In the genomic region with DNA sequence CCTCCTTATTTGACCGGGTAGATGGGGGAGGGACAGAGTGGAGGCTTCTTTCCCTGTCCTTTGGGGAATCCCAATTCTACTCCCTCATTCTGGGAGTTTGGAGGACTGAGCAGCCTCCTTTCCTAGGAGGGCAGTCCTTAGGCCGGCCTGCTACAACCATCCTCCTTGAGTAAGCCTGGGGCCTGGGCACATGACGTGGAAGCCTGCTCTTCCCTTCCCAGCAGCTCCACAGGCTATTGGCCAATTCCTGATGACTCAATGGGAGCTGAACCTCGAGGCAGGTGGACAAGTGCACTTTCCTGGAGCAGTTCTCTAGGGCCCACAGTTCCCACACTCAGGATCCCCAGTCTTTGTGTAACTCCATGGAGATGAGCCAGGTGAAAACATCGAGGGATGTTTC, we compare ENCODE assay signal across 26 cellular contexts. TPM values are rescaled to one million over a fixed set of nuclear protein-coding genes. Genes with fewer than 3 reads are reported as not detected.
A peak's percentile ranks its signal among the peaks of the same experiment; 100 is the strongest.
DNase-seq lines count a peak whose midpoint lies in the region; ATAC-seq and TF ChIP-seq lines count a peak whose summit lies in the region.
"Had no signal": no experiment of that assay in that cellular context is flagged by ENCODE, and none has a peak within 500 bp of the region (broad histone marks: within the 10 kb centered on the region; RNA-seq: fewer than 3 reads in every experiment).

No MANE protein-coding gene starts in this region.

- H3K9me3 Mint-ChIP-seq in MCF 10A (ENCODE audit: unreplicated experiment): peaks cover 9% of the 10 kb centered on the region
- no peaks in the 10 kb centered on the region for H3K9me3 Mint-ChIP-seq in CD4-positive, alpha-beta memory T cell

- H3K9me3 ChIP-seq in breast epithelium (no peaks in the 10 kb centered on the region), mammary epithelial cell (replicated peaks; ENCODE audit: insufficient read depth, low read length) (no peaks in the 10 kb centered on the region), upper lobe of right lung (no peaks in the 10 kb centered on the region)
- H3K9me3 ChIP-seq in CD4-positive, alpha-beta memory T cell (ENCODE audit: control insufficient read depth in 1 of 2, low read length in 2 of 2): no peaks in the 10 kb centered on the region
- H3K9me3 ChIP-seq: MG63 had no signal

- no peaks in the 10 kb centered on the region for H3K36me3 ChIP-seq in breast epithelium
- no peaks in the 10 kb centered on the region for H3K36me3 ChIP-seq in mammary epithelial cell (ENCODE audit: insufficient read depth, low read length)
- no peaks in the 10 kb centered on the region for H3K36me3 ChIP-seq in upper lobe of right lung
- H3K36me3 ChIP-seq in CD4-positive, alpha-beta memory T cell (ENCODE audit: insufficient read depth, low read length): no peaks in the 10 kb centered on the region
- H3K36me3 ChIP-seq: MG63 had no signal

- H2AFZ ChIP-seq in mammary epithelial cell (ENCODE audit: low read depth, low read length): no peak overlapping the region

- dilution Hi-C loops in mammary epithelial cell (cut with HindIII; ENCODE audit: low sequenced_read_pairs): loop anchor here (10.0 kb wide), 1 partner anchor 311 kb away; no protein-coding TSS in a partner anchor

- H3K27ac Mint-ChIP-seq in MCF 10A (ENCODE audit: low read depth, unreplicated experiment): no peak overlapping the region
- H3K27ac Mint-ChIP-seq in CD4-positive, alpha-beta memory T cell: no peak overlapping the region

- H3K4me3 ChIP-seq in breast epithelium (no peak overlapping the region), mammary epithelial cell (replicated peaks in 1 of 3; ENCODE audit: insufficient read depth in 1 of 3, low read depth in 2 of 3, low read length in 3 of 3) (no peak overlapping the region), upper lobe of right lung (no peak overlapping the region)
- no peak overlapping the region for H3K4me3 ChIP-seq in CD4-positive, alpha-beta memory T cell (ENCODE audit: low read length in 2 of 2)
- H3K4me3 ChIP-seq: MG63 had no signal

- BruUV-seq in MCF 10A (replicated peaks; lab: Mats Ljungman, UMichigan) (no TSS peak), mammary epithelial cell (replicated peaks; lab: Mats Ljungman, UMichigan) (no TSS peak)

- in situ Hi-C loops in mammary epithelial cell (cut with MboI; ENCODE audit: low sequenced_read_pairs in 2 of 2): no loop called here

- intact Hi-C loops in MCF 10A (cut with micrococcal nuclease) (no loop called here), breast epithelium (cut with DNase I; ENCODE audit: low total_unique reads) (no loop called here), mammary epithelial cell (cut with micrococcal nuclease) (no loop called here), upper lobe of right lung (cut with DNase I) (no loop called here)
- intact Hi-C loops in CD4-positive, alpha-beta memory T cell (cut with micrococcal nuclease): no loop called here

- H3K36me3 Mint-ChIP-seq in MCF 10A (ENCODE audit: insufficient read depth, unreplicated experiment): no peaks in the 10 kb centered on the region
- no peaks in the 10 kb centered on the region for H3K36me3 Mint-ChIP-seq in CD4-positive, alpha-beta memory T cell

- peak; percentile 53 for DNase-seq in MCF 10A (ENCODE audit: unreplicated experiment)
- DNase-seq in breast epithelium (ENCODE audit: low spot score in 2 of 2): no peak
- peak; percentile 15 for DNase-seq in mammary epithelial cell
- peak in 1 of 2 donors; percentile 11 for DNase-seq in foreskin keratinocyte
- no peak for DNase-seq in upper lobe of right lung
- DNase-seq in CD4-positive, alpha-beta memory T cell: no peak
- no peak for DNase-seq in NCI-H1436 (lab: John Stamatoyannopoulos, UW)
- no peak for DNase-seq in dedifferentiated amniotic fluid mesenchymal stem cell (ENCODE audit: extremely low spot score)
- DNase-seq: 8988T, ACHN, DMS153, GOT3, Karpas-422, MG63, NCI-H1105 treated with DMSO at 0.1 percent for 48 hours, NCI-H2029, NCI-H2227 treated with DMSO at 0.1 percent for 48 hours, NCI-H526 treated with DMSO at 0.1 percent for 48 hours, SHP77 had no signal

- H4K20me1 ChIP-seq in mammary epithelial cell (ENCODE audit: insufficient read depth, low read length): no peaks in the 10 kb centered on the region

- no peak for TF ChIP-seq POLR2A in breast epithelium (IDR thresholded peaks at IDR 0.05)

- no peak overlapping the region for H3K27ac ChIP-seq in breast epithelium
- H3K27ac ChIP-seq in mammary epithelial cell (ENCODE audit: insufficient read depth, low read depth, low read length): no peak overlapping the region
- no peak overlapping the region for H3K27ac ChIP-seq in foreskin keratinocyte
- peak overlapping the region; percentile 11 for H3K27ac ChIP-seq in upper lobe of right lung
- no peak overlapping the region for H3K27ac ChIP-seq in CD4-positive, alpha-beta memory T cell (ENCODE audit: low read depth, low read length)
- H3K27ac ChIP-seq: HL-60, RWPE1 had no signal

- H3K4me1 Mint-ChIP-seq in MCF 10A (ENCODE audit: insufficient read depth, unreplicated experiment): peaks cover 5% of the 10 kb centered on the region
- no peaks in the 10 kb centered on the region for H3K4me1 Mint-ChIP-seq in CD4-positive, alpha-beta memory T cell

- TF ChIP-seq CTCF in MCF 10A (IDR thresholded peaks at IDR 0.05; ENCODE audit: unreplicated experiment) (no peak), breast epithelium (IDR thresholded peaks at IDR 0.05) (no peak), mammary epithelial cell (conservative IDR thresholded peaks at IDR 0.05 in 1 of 2, IDR thresholded peaks at IDR 0.05 in 1 of 2; ENCODE audit: extremely low read depth in 1 of 2, insufficient read depth in 1 of 2, low read depth in 1 of 2, low read length in 2 of 2) (no peak), foreskin keratinocyte (conservative IDR thresholded peaks at IDR 0.05) (no peak), upper lobe of right lung (IDR thresholded peaks at IDR 0.05) (no peak)

- peaks cover 17% of the 10 kb centered on the region for H3K27me3 Mint-ChIP-seq in MCF 10A (ENCODE audit: insufficient read depth, unreplicated experiment)
- peaks cover 8 to 17% of the 10 kb centered on the region in 2 donors for H3K27me3 Mint-ChIP-seq in CD4-positive, alpha-beta memory T cell

- peak; percentile 42 for ATAC-seq in foreskin keratinocyte
- peak; percentile 51 for ATAC-seq in upper lobe of right lung
- ATAC-seq: HCT116 had no signal

- POLR2A ChIA-PET in MCF 10A (lab: Yijun Ruan, JAX): interaction anchor here (0.9 to 1.0 kb wide), 2 partner anchors 11 to 26 kb away, joined by 3 to 5 read pairs; no protein-coding TSS in a partner anchor
- POLR2A ChIA-PET in CD4-positive, alpha-beta memory T cell (lab: Charles Lee; ENCODE audit: partially characterized antibody): no interaction called here

- H3K79me2 ChIP-seq in mammary epithelial cell (ENCODE audit: insufficient read depth, low read length): no peaks in the 10 kb centered on the region

- H3K9ac ChIP-seq in mammary epithelial cell (ENCODE audit: insufficient read depth, low read length): no peak overlapping the region

- H3K4me1 ChIP-seq in breast epithelium (no peaks in the 10 kb centered on the region), mammary epithelial cell (ENCODE audit: insufficient read depth, low read length) (no peaks in the 10 kb centered on the region), foreskin keratinocyte (no peaks in the 10 kb centered on the region), upper lobe of right lung (no peaks in the 10 kb centered on the region)
- no peaks in the 10 kb centered on the region for H3K4me1 ChIP-seq in CD4-positive, alpha-beta memory T cell (ENCODE audit: insufficient read depth, low read length)

- no peak overlapping the region for H3K4me3 Mint-ChIP-seq in MCF 10A (ENCODE audit: unreplicated experiment)
- no peak overlapping the region for H3K4me3 Mint-ChIP-seq in CD4-positive, alpha-beta memory T cell

- H3K4me2 ChIP-seq in mammary epithelial cell (ENCODE audit: insufficient read depth, low read depth, low read length): no peak overlapping the region

- CTCF ChIA-PET in MCF 10A (lab: Yijun Ruan, JAX): interaction anchor here (0.5 to 1.8 kb wide), 5 partner anchors 20 to 246 kb away, joined by 3 to 14 read pairs (median 3); no protein-coding TSS in a partner anchor
- CTCF ChIA-PET in mammary epithelial cell (lab: Charles Lee; ENCODE audit: low non-redundant PET): no interaction called here
- CTCF ChIA-PET in CD4-positive, alpha-beta memory T cell (lab: Charles Lee; ENCODE audit: partially characterized antibody): interaction anchor here (1.6 kb wide), 1 partner anchor 11 kb away, joined by 4 read pairs; no protein-coding TSS in a partner anchor

- H3K27me3 ChIP-seq in breast epithelium: no peaks in the 10 kb centered on the region
- peaks cover 2% of the 10 kb centered on the region for H3K27me3 ChIP-seq in mammary epithelial cell (ENCODE audit: insufficient read depth, low read length)
- H3K27me3 ChIP-seq in foreskin keratinocyte: no peaks in the 10 kb centered on the region
- no peaks in the 10 kb centered on the region for H3K27me3 ChIP-seq in upper lobe of right lung
- H3K27me3 ChIP-seq in CD4-positive, alpha-beta memory T cell (ENCODE audit: insufficient read depth, low read length): no peaks in the 10 kb centered on the region

- 49% methylated on average over 5 of the region's 5 CpGs for WGBS in mammary epithelial cell (ENCODE audit: low coverage, missing lambda C conversion rate)

RNA-seq across cellular contexts. Expression of a gene that starts 3.1 kb away (rescaled TPM):
- not detected in 2 replicates for total RNA-seq in MCF 10A (2022)
- total RNA-seq in breast epithelium: not detected
- total RNA-seq in mammary epithelial cell: not detected
- not detected for polyA plus RNA-seq in mammary epithelial cell
- not detected for polyA minus RNA-seq in mammary epithelial cell
- not detected in 2 replicates for total RNA-seq in foreskin keratinocyte
- polyA plus RNA-seq in foreskin keratinocyte: not detected in 2 replicates
- total RNA-seq in upper lobe of right lung: not detected
- total RNA-seq in CD4-positive, alpha-beta memory T cell: not detected
- polyA plus RNA-seq in CD4-positive, alpha-beta memory T cell: not detected
- total RNA-seq: Daoy, NCI-H460, SK-MEL-5 had no signal
- polyA plus RNA-seq: BJ had no signal

Comparison
In these comparisons a context has a peak if more than half of its experiments do, and no peak if none do; other contexts are left out.
1. DNase-seq: peak in MCF 10A (single experiment) and mammary epithelial cell (single experiment); none in breast epithelium (0 of 2), upper lobe of right lung (single experiment), CD4-positive, alpha-beta memory T cell (0 of 5), NCI-H1436 (single experiment) and dedifferentiated amniotic fluid mesenchymal stem cell (single experiment).